In the genomic region with DNA sequence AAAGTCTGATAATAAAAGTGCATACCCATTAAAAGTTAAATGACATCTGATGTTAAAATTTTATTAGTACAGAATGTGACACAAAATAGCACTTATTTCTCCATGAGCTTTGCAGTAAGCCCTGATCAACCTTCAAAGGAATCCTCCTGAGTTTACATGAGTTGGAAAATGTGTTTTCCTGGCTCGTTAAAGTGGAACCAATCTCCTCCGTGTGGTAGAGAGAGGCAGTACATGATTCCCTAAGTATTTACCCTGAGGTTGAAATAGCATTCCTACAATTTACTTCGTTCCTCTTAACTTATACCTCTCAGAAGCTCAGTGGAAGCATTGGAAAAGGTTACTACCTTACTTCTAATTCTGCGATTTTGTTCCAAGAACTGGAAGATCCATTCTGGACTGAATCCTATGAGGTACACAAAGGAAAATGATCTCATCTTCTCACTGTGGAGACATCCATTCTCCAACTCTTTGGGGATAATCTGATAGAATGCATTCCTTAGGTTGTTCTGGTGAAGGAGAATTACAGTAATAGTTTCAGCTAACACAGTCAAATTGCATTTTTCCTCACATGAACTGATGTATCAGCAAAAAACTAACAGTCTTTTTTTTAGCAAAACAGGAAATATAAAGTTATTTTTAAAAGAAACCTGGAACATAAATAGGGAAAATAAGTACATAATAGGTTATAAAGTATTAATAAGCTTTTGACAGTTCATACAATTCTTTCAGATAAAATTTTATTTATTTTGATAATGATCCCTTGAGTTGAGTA, we compare ENCODE assay signal across 8 cellular contexts.
A peak's percentile ranks its signal among the peaks of the same experiment; 100 is the strongest.
DNase-seq lines count a peak whose midpoint lies in the region; ATAC-seq and TF ChIP-seq lines count a peak whose summit lies in the region.

No MANE protein-coding gene starts in this region.

- DNase-seq in HPDE6-E6E7 (ENCODE audit: extremely low spot score) (peak; percentile 16), SW480 (ENCODE audit: low spot score) (peak; percentile 40), iris pigment epithelial cell (ENCODE audit: low read depth) (peak; percentile 47), NK-92 (lab: John Stamatoyannopoulos, UW; ENCODE audit: unreplicated experiment) (no peak), NCI-H1105 treated with DMSO at 0.1 percent for 48 hours (lab: John Stamatoyannopoulos, UW) (no peak)

- ATAC-seq in GM18873 (IDR thresholded peaks at IDR 0.05; ENCODE audit: low FRiP score, unreplicated experiment), result no peak
- no peak for ATAC-seq in GM21723 (IDR thresholded peaks at IDR 0.05; ENCODE audit: unreplicated experiment)

- TF ChIP-seq CTCF in 22Rv1 (IDR thresholded peaks at IDR 0.05), result peak; percentile 62

- H3K27ac ChIP-seq in 22Rv1, result no peak overlapping the region

Comparison
In these comparisons a context has a peak if more than half of its experiments do, and no peak if none do; other contexts are left out.
1. DNase-seq: peak in HPDE6-E6E7 (single experiment), SW480 (single experiment) and iris pigment epithelial cell (single experiment); none in NK-92 (single experiment) and NCI-H1105 treated with DMSO at 0.1 percent for 48 hours (single experiment).